ENCODE assay signal across 23 cellular contexts in genomic region chr3:94607778-94608177, GRCh38.
"Had no signal": no experiment of that assay in that cellular context is flagged by ENCODE, and none has a peak within 500 bp of the region (broad histone marks: within the 10 kb centered on the region; RNA-seq: fewer than 3 reads in every experiment).

No MANE protein-coding gene starts in this region.

- H3K27ac ChIP-seq: esophagus squamous epithelium, lower lobe of right lung, prostate gland, right atrium auricular region, stomach, thyroid gland, vagina had no signal

- ATAC-seq: effector memory CD8-positive, alpha-beta T cell; left ventricle myocardium superior; lower lobe of right lung; naive thymus-derived CD8-positive, alpha-beta T cell; sciatic nerve; stimulated activated effector memory CD8-positive, alpha-beta T cell treated with anti-CD3 and anti-CD28 coated beads, Interleukin-12 subunit alpha, Interleukin-12 subunit beta, amount 100 ng/mL, for 72 hours had no signal

- DNase-seq: dermis blood vessel endothelial cell; effector memory CD8-positive, alpha-beta T cell; erythroblast; esophagus squamous epithelium; hypothalamus; immature natural killer cell; left ventricle myocardium superior; lower lobe of right lung; naive thymus-derived CD8-positive, alpha-beta T cell; nephron progenitor cell; nucleus accumbens; stimulated activated CD4-positive, alpha-beta T cell treated with anti-CD3 and anti-CD28 coated beads, Interleukin-12 subunit alpha, Interleukin-12 subunit beta, amount 100 ng/mL, for 4 hours; stimulated activated CD4-positive, alpha-beta T cell treated with anti-CD3 and anti-CD28 coated beads, Interleukin-1b, Interleukin-23, amount 100 ng/mL, for 48 hours; stimulated activated CD4-positive, alpha-beta T cell treated with anti-CD3 and anti-CD28 coated beads, Interleukin-4, amount 100 ng/mL, for 1 hour; stimulated activated naive CD4-positive, alpha-beta T cell treated with Interleukin-2 at 50 U/mL for 16 hours; stomach; thyroid gland; trophoblast cell had no signal

- H3K27me3 ChIP-seq: esophagus squamous epithelium, right atrium auricular region, stomach, thyroid gland, vagina had no signal

- H3K4me1 ChIP-seq: esophagus squamous epithelium, lower lobe of right lung, prostate gland, right atrium auricular region, stomach, thyroid gland, vagina had no signal
